Comparison of ENCODE assay signal across 19 cellular contexts in genomic region chr18:36889316-36889715, GRCh38.
A peak's percentile ranks its signal among the peaks of the same experiment; 100 is the strongest.
DNase-seq lines count a peak whose midpoint lies in the region; ATAC-seq and TF ChIP-seq lines count a peak whose summit lies in the region.
"Had no signal": no experiment of that assay in that cellular context is flagged by ENCODE, and none has a peak within 500 bp of the region (broad histone marks: within the 10 kb centered on the region; RNA-seq: fewer than 3 reads in every experiment).

No MANE protein-coding gene starts in this region.

- TF ChIP-seq CTCF in Loucy (conservative IDR thresholded peaks at IDR 0.05; ENCODE audit: low read length) (no peak), fibroblast of the aortic adventitia (IDR thresholded peaks at IDR 0.05; ENCODE audit: insufficient read depth, low read length) (no peak), neural cell (IDR thresholded peaks at IDR 0.05; ENCODE audit: poor library complexity, severe bottlenecking) (no peak)

- DNase-seq in fibroblast of the aortic adventitia (ENCODE audit: low read depth) (peak; percentile 27), SHP77 (lab: John Stamatoyannopoulos, UW) (no peak), SIG-M5 treated with dmso at 0.1 percent for 504 hours (lab: John Stamatoyannopoulos, UW; ENCODE audit: unreplicated experiment) (no peak)
- DNase-seq: activated CD4-positive, alpha-beta T cell treated with anti-CD3 and anti-CD28 coated beads, Interleukin-2, amount 10 ng/mL, durations not matched to agents 7 days and 5 days; C1 segment of cervical spinal cord; hippocampal formation; Karpas-422; NCI-H1048; NCI-H1930; NCI-H226; Peyer's patch; upper lobe of left lung had no signal

- H3K36me3 ChIP-seq in ACC112 (ENCODE audit: insufficient read depth, low read length) = no peaks in the 10 kb centered on the region
- H3K36me3 ChIP-seq in Loucy (ENCODE audit: insufficient read depth, low read length) = no peaks in the 10 kb centered on the region
- no peaks in the 10 kb centered on the region for H3K36me3 ChIP-seq in neural cell (ENCODE audit: insufficient read depth, low read length)
- H3K36me3 ChIP-seq: neutrophil, Peyer's patch, upper lobe of left lung had no signal

- TF ChIP-seq RAD21 in neural cell (conservative IDR thresholded peaks at IDR 0.05) = no peak

- H3F3A ChIP-seq in Loucy (ENCODE audit: low read depth) (no peaks in the 10 kb centered on the region), neural cell (ENCODE audit: insufficient read depth, low read length, poor library complexity, severe bottlenecking) (no peaks in the 10 kb centered on the region)

- H3K79me2 ChIP-seq in ACC112 (ENCODE audit: control insufficient read depth, insufficient read depth, low read length, unreplicated experiment) (no peaks in the 10 kb centered on the region), Loucy (ENCODE audit: insufficient read depth, low read length) (no peaks in the 10 kb centered on the region), neural cell (replicated peaks; ENCODE audit: insufficient read depth, low read length) (no peaks in the 10 kb centered on the region)

- H2AFZ ChIP-seq in ACC112 (ENCODE audit: low read length, unreplicated experiment) (no peak overlapping the region), Loucy (ENCODE audit: low read length) (no peak overlapping the region), neural cell (ENCODE audit: low read depth, low read length) (no peak overlapping the region)

- H3K27me3 ChIP-seq in ACC112 (ENCODE audit: insufficient read depth, low read length) = no peaks in the 10 kb centered on the region
- no peaks in the 10 kb centered on the region for H3K27me3 ChIP-seq in Loucy (ENCODE audit: insufficient read depth, low read length, poor library complexity, severe bottlenecking)
- H3K27me3 ChIP-seq in neural cell (ENCODE audit: insufficient read depth, low read depth, low read length) = no peaks in the 10 kb centered on the region
- H3K27me3 ChIP-seq: neutrophil, Peyer's patch, upper lobe of left lung had no signal

- no peaks in the 10 kb centered on the region for H3K9me2 ChIP-seq in Loucy (replicated peaks; ENCODE audit: low read depth, low read length)
- H3K9me2 ChIP-seq in neural cell (ENCODE audit: insufficient read depth, low read length) = no peaks in the 10 kb centered on the region

- H3K4me2 ChIP-seq in Loucy (ENCODE audit: low read depth, low read length, poor library complexity, severe bottlenecking) (peak overlapping the region; percentile 33), neural cell (ENCODE audit: low read length) (no peak overlapping the region)

- H3K27ac ChIP-seq in ACC112 (ENCODE audit: low read depth, low read length) (0 out of 2 replicates have a peak overlapping the region, but pooled peaks have one; percentile 3), neural cell (ENCODE audit: low read length) (no peak overlapping the region)
- H3K27ac ChIP-seq: neutrophil, upper lobe of left lung had no signal

- no peaks in the 10 kb centered on the region for H4K20me1 ChIP-seq in Loucy (ENCODE audit: insufficient read depth, low read length, poor library complexity, severe bottlenecking)
- no peaks in the 10 kb centered on the region for H4K20me1 ChIP-seq in neural cell (ENCODE audit: insufficient read depth)

- H3K4me1 ChIP-seq in ACC112 (ENCODE audit: control insufficient read depth, insufficient read depth, low read length, unreplicated experiment) (peaks cover 9% of the 10 kb centered on the region), Loucy (ENCODE audit: insufficient read depth, low read length, poor library complexity, severe bottlenecking) (peaks cover 10% of the 10 kb centered on the region)

- H3K4me3 ChIP-seq in ACC112 (ENCODE audit: low read depth, low read length) (no peak overlapping the region), Loucy (ENCODE audit: low read length, poor library complexity, severe bottlenecking) (no peak overlapping the region), fibroblast of the aortic adventitia (ENCODE audit: low read depth, low read length) (no peak overlapping the region), neural cell (ENCODE audit: low read length) (no peak overlapping the region)
- H3K4me3 ChIP-seq: lung, Peyer's patch, upper lobe of left lung had no signal

- H3K9me3 ChIP-seq in Loucy (ENCODE audit: insufficient read depth, low read depth, low read length) (no peaks in the 10 kb centered on the region), neural cell (ENCODE audit: low read length) (no peaks in the 10 kb centered on the region)
- H3K9me3 ChIP-seq: neutrophil, Peyer's patch, upper lobe of left lung had no signal

- no peak for TF ChIP-seq EP300 in neural cell (conservative IDR thresholded peaks at IDR 0.05; ENCODE audit: poor library complexity, severe bottlenecking)

- ATAC-seq in HG03432 (IDR thresholded peaks at IDR 0.05; ENCODE audit: unreplicated experiment) (no peak), HG03159 (IDR thresholded peaks at IDR 0.05; ENCODE audit: unreplicated experiment) (no peak)

- H3K9ac ChIP-seq in Loucy (ENCODE audit: low read depth, low read length, poor library complexity, severe bottlenecking) (no peak overlapping the region), neural cell (ENCODE audit: low read length) (no peak overlapping the region)

TF ChIP-seq in neural cell, 6 proteins besides CTCF, POLR2A, EP300 and RAD21:
- TF ChIP-seq SMC3 (conservative IDR thresholded peaks at IDR 0.05; ENCODE audit: poor library complexity) (no peak), REST (IDR thresholded peaks at IDR 0.05; ENCODE audit: borderline replicate concordance) (no peak), POLR2AphosphoS5 (IDR thresholded peaks at IDR 0.05) (peak; percentile 55), EZH2 (IDR thresholded peaks at IDR 0.05; ENCODE audit: borderline replicate concordance, insufficient read depth, low read length, poor library complexity, severe bottlenecking) (no peak), TAF1 (IDR thresholded peaks at IDR 0.05; ENCODE audit: low read depth) (no peak), MXI1 (conservative IDR thresholded peaks at IDR 0.05; ENCODE audit: poor library complexity, severe bottlenecking) (no peak)
TF ChIP-seq in neural cell: peak in this region for 1.
